20 cellular contexts compared by ENCODE assay signal in the genomic region with DNA sequence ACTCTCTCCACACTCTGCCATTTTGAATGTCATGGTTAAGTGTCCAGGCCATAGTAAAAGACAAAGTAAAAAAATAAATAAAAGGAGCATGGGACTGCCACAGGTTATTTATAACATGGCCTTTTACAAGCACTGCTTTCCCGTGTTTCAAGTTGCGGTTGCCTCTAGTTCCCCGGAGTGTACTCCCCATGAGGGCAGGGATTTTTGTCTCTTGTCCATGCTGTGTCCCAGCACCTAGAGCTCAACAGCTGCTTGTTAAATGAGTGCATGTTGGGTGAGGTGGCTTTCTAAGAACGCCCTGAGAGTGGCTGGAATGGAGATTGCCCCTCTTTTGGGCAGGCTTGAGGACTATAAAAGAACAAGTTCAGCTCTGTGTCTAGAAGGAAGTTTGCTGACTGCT. TPM values are rescaled to one million over a fixed set of nuclear protein-coding genes. Genes with fewer than 3 reads are reported as not detected.
"Had no signal": no experiment of that assay in that cellular context is flagged by ENCODE, and none has a peak within 500 bp of the region (broad histone marks: within the 10 kb centered on the region; RNA-seq: fewer than 3 reads in every experiment).

No MANE protein-coding gene starts in this region.

- FAIRE-seq: colon had no signal

- H3K4me3 Mint-ChIP-seq: dendritic cell treated with granulocyte-macrophage colony-stimulating factor and Interleukin-4, amounts not matched to agents 40 ng/mL and 50 ng/mL, for 4 days; endodermal cell; naive thymus-derived CD4-positive, alpha-beta T cell; nephron progenitor cell; stimulated activated effector memory CD8-positive, alpha-beta T cell treated with anti-CD3 and anti-CD28 coated beads, Interleukin-12 subunit alpha, Interleukin-12 subunit beta, amount 100 ng/mL, for 72 hours had no signal

- H3K9me3 ChIP-seq: neutrophil, psoas muscle, sigmoid colon, tibial artery, upper lobe of left lung, uterus had no signal

- H3K27ac ChIP-seq: neutrophil, psoas muscle, tibial artery, uterus had no signal

- H3K4me3 ChIP-seq: psoas muscle, sigmoid colon, smooth muscle cell, tibial artery, uterus had no signal

- H3K4me1 ChIP-seq: tibial artery, uterus had no signal

- H3K9me3 Mint-ChIP-seq: endodermal cell; naive thymus-derived CD4-positive, alpha-beta T cell; stimulated activated effector memory CD8-positive, alpha-beta T cell treated with anti-CD3 and anti-CD28 coated beads, Interleukin-12 subunit alpha, Interleukin-12 subunit beta, amount 100 ng/mL, for 72 hours had no signal

- H3K27ac Mint-ChIP-seq: dendritic cell treated with granulocyte-macrophage colony-stimulating factor and Interleukin-4, amounts not matched to agents 40 ng/mL and 50 ng/mL, for 4 days; endodermal cell; naive thymus-derived CD4-positive, alpha-beta T cell; nephron progenitor cell; stimulated activated effector memory CD8-positive, alpha-beta T cell treated with anti-CD3 and anti-CD28 coated beads, Interleukin-12 subunit alpha, Interleukin-12 subunit beta, amount 100 ng/mL, for 72 hours had no signal

- H3K36me3 ChIP-seq: neutrophil, uterus had no signal

- ATAC-seq: naive thymus-derived CD4-positive, alpha-beta T cell; psoas muscle; stimulated activated effector memory CD8-positive, alpha-beta T cell treated with anti-CD3 and anti-CD28 coated beads, Interleukin-12 subunit alpha, Interleukin-12 subunit beta, amount 100 ng/mL, for 72 hours; stimulated activated naive CD8-positive, alpha-beta T cell treated with anti-CD3 and anti-CD28 coated beads, Interleukin-15, Interleukin-2, amounts not matched to agents 100 U/mL and 50 U/mL, for 24 hours had no signal

- H3K27me3 Mint-ChIP-seq: dendritic cell treated with granulocyte-macrophage colony-stimulating factor and Interleukin-4, amounts not matched to agents 40 ng/mL and 50 ng/mL, for 4 days had no signal

- DNase-seq: cerebellar nuclear complex; endodermal cell; foreskin melanocyte; islet precursor cell; naive thymus-derived CD4-positive, alpha-beta T cell; nephron progenitor cell; psoas muscle; retina; sigmoid colon; stimulated activated CD4-positive, alpha-beta T cell treated with anti-CD3 and anti-CD28 coated beads, Interleukin-4, amount 100 ng/mL, for 1 hour; stimulated activated CD8-positive, alpha-beta memory T cell treated with anti-CD3 and anti-CD28 coated beads, Interleukin-4, amount 100 ng/mL, for 48 hours; stimulated activated naive CD8-positive, alpha-beta T cell treated with anti-CD3 and anti-CD28 coated beads, Interleukin-15, Interleukin-2, amounts not matched to agents 100 U/mL and 50 U/mL, for 24 hours; tibial artery; upper lobe of left lung; uterus had no signal

- H3K27me3 ChIP-seq: neutrophil, sigmoid colon, tibial artery, upper lobe of left lung, uterus had no signal

- H3K4me1 Mint-ChIP-seq: endodermal cell, nephron progenitor cell had no signal

- H3K4me2 ChIP-seq: smooth muscle cell had no signal

- H3K36me3 Mint-ChIP-seq: naive thymus-derived CD4-positive, alpha-beta T cell; stimulated activated effector memory CD8-positive, alpha-beta T cell treated with anti-CD3 and anti-CD28 coated beads, Interleukin-12 subunit alpha, Interleukin-12 subunit beta, amount 100 ng/mL, for 72 hours had no signal

RNA-seq across cellular contexts. Expression of a gene that starts 8.4 kb away (rescaled TPM):
- total RNA-seq: endodermal cell had no signal
- polyA plus RNA-seq: naive thymus-derived CD4-positive, alpha-beta T cell; smooth muscle cell had no signal
